In genomic region chr4:41177016-41177415, GRCh38 we compare ENCODE assay signal across 9 cellular contexts. TPM values are rescaled to one million over a fixed set of nuclear protein-coding genes. Genes with fewer than 3 reads are reported as not detected.
A peak's percentile ranks its signal among the peaks of the same experiment; 100 is the strongest.
DNase-seq lines count a peak whose midpoint lies in the region; ATAC-seq, FAIRE-seq and TF ChIP-seq lines count a peak whose summit lies in the region.
"Had no signal": no experiment of that assay in that cellular context is flagged by ENCODE, and none has a peak within 500 bp of the region (broad histone marks: within the 10 kb centered on the region; RNA-seq: fewer than 3 reads in every experiment).

No MANE protein-coding gene starts in this region.

- dilution Hi-C loops in endothelial cell of umbilical vein (cut with MboI; ENCODE audit: extremely low pct_ligation_motif_present, low sequenced_read_pairs) = no loop called here

- no peak overlapping the region for H4K8ac ChIP-seq in mesenchymal stem cell (ENCODE audit: low read length)

- no peak for ATAC-seq in HG03196 (IDR thresholded peaks at IDR 0.05; ENCODE audit: unreplicated experiment)
- ATAC-seq: WTC11 had no signal

- no peak overlapping the region for H2BK12ac ChIP-seq in mesenchymal stem cell (ENCODE audit: low read length in 2 of 2)

- H3K14ac ChIP-seq in mesenchymal stem cell (ENCODE audit: low read length in 2 of 2) = no peak overlapping the region

- no peak for TF ChIP-seq POLR2A in endothelial cell of umbilical vein (IDR thresholded peaks at IDR 0.05; ENCODE audit: low read depth, low read length)

- no TSS peak for BruUV-seq in endothelial cell of umbilical vein (replicated peaks; lab: Mats Ljungman, UMichigan)

- TF ChIP-seq EP300 in Ishikawa (IDR thresholded peaks at IDR 0.05; ENCODE audit: borderline replicate concordance) = no peak

- H4K91ac ChIP-seq in mesenchymal stem cell (ENCODE audit: low read length) = no peak overlapping the region

- peak overlapping the region; percentile 42 for H3K4me2 ChIP-seq in endothelial cell of umbilical vein (ENCODE audit: insufficient read depth, low read length)
- no peak overlapping the region for H3K4me2 ChIP-seq in mesenchymal stem cell (ENCODE audit: low read length, poor library complexity, severe bottlenecking)

- H3K4me1 ChIP-seq in endothelial cell of umbilical vein (ENCODE audit: control insufficient read depth, extremely low read depth, insufficient read depth, low read length) = peaks cover 59% of the 10 kb centered on the region
- peaks cover 3% of the 10 kb centered on the region for H3K4me1 ChIP-seq in mesenchymal stem cell (ENCODE audit: control insufficient read depth, insufficient read depth, low read depth, low read length)

- H4K20me1 ChIP-seq in endothelial cell of umbilical vein (replicated peaks; ENCODE audit: control insufficient read depth, extremely low read depth, insufficient read depth, low read length) = no peaks in the 10 kb centered on the region

- H3K9me3 ChIP-seq in endothelial cell of umbilical vein (replicated peaks; ENCODE audit: control insufficient read depth, insufficient read depth, low read length) (no peaks in the 10 kb centered on the region), mesenchymal stem cell (ENCODE audit: control insufficient read depth, low read length) (no peaks in the 10 kb centered on the region)

- H3K27me3 ChIP-seq in endothelial cell of umbilical vein (ENCODE audit: control insufficient read depth in 2 of 2, insufficient read depth in 2 of 2, low read length in 2 of 2) = no peaks in the 10 kb centered on the region
- H3K27me3 ChIP-seq in mesenchymal stem cell (ENCODE audit: control insufficient read depth in 1 of 2, insufficient read depth in 1 of 2, low read length in 2 of 2) = no peaks in the 10 kb centered on the region

- TF ChIP-seq RAD21 in Ishikawa (IDR thresholded peaks at IDR 0.05; ENCODE audit: low read depth) = peak; percentile 7; the same call in 1 of the 2 replicates

- H3K23ac ChIP-seq in mesenchymal stem cell (ENCODE audit: low read length in 2 of 2) = no peak overlapping the region

- no peaks in the 10 kb centered on the region for H3K36me3 ChIP-seq in endothelial cell of umbilical vein (ENCODE audit: control insufficient read depth in 2 of 2, extremely low read depth in 1 of 2, insufficient read depth in 2 of 2, low read length in 2 of 2)
- no peaks in the 10 kb centered on the region for H3K36me3 ChIP-seq in mesenchymal stem cell (ENCODE audit: control insufficient read depth in 1 of 2, insufficient read depth in 2 of 2, low read depth in 1 of 2, low read length in 2 of 2)

- no peak for FAIRE-seq in endothelial cell of umbilical vein (lab: Jason Lieb, UNC)

- intact Hi-C loops in endothelial cell of umbilical vein (cut with micrococcal nuclease) = loop anchor here (1.0 kb wide), 2 partner anchors 17 to 35 kb away; no protein-coding TSS in a partner anchor

- H2BK15ac ChIP-seq in mesenchymal stem cell (ENCODE audit: low read depth, poor library complexity, severe bottlenecking) = no peak overlapping the region

- DNase-seq in AG09309 (ENCODE audit: low read depth) = peak; percentile 59
- DNase-seq in endothelial cell of umbilical vein (ENCODE audit: low read depth, low spot score) = peak; percentile 64
- DNase-seq in mesenchymal stem cell = peak; percentile 81
- DNase-seq in NCI-H1105 (lab: John Stamatoyannopoulos, UW) = no peak
- no peak for DNase-seq in NCI-H748 (lab: John Stamatoyannopoulos, UW; ENCODE audit: unreplicated experiment)
- no peak for DNase-seq in T-helper 2 cell

- H3K27ac ChIP-seq in endothelial cell of umbilical vein (ENCODE audit: insufficient read depth, low read depth, low read length) (peak overlapping the region; percentile 72), mesenchymal stem cell (ENCODE audit: low read length, poor library complexity, severe bottlenecking) (peak overlapping the region; percentile 98)

- no peaks in the 10 kb centered on the region for H3K9me1 ChIP-seq in endothelial cell of umbilical vein (replicated peaks; ENCODE audit: control insufficient read depth, extremely low read depth, insufficient read depth, low read length)

- H3K18ac ChIP-seq in mesenchymal stem cell (ENCODE audit: low read depth in 1 of 2, low read length in 2 of 2) = no peak overlapping the region

- H3K4ac ChIP-seq in mesenchymal stem cell (ENCODE audit: low read depth in 1 of 2, low read length in 2 of 2) = no peak overlapping the region

- no peak overlapping the region for H2AK5ac ChIP-seq in mesenchymal stem cell (ENCODE audit: low read length, severe bottlenecking)

- H3K9ac ChIP-seq in endothelial cell of umbilical vein (replicated peaks; ENCODE audit: extremely low read depth, insufficient read depth, low read length) = peak overlapping the region; percentile 43
- peak overlapping the region; percentile 54 for H3K9ac ChIP-seq in mesenchymal stem cell (ENCODE audit: low read length)

- CTCF ChIA-PET in endothelial cell of umbilical vein (lab: Charles Lee) = interaction anchor here (0.6 to 2.5 kb wide), 19 partner anchors 9 to 466 kb away, joined by 3 to 22 read pairs (median 4); partner anchors contain the start of gene APBB2

- H3K79me1 ChIP-seq in mesenchymal stem cell (replicated peaks; ENCODE audit: low read length, poor library complexity, severe bottlenecking) = peaks cover 11% of the 10 kb centered on the region

- no peak overlapping the region for H3K4me3 ChIP-seq in AG09309 (ENCODE audit: control insufficient read depth, low read depth, low read length)
- H3K4me3 ChIP-seq in endothelial cell of umbilical vein (replicated peaks in 1 of 3; ENCODE audit: insufficient read depth in 1 of 3, low read depth in 1 of 3, low read length in 3 of 3) = no peak overlapping the region
- H3K4me3 ChIP-seq in mesenchymal stem cell (ENCODE audit: insufficient read depth in 1 of 2, low read depth in 1 of 2, low read length in 2 of 2) = no peak overlapping the region

- peaks cover 100% of the 10 kb centered on the region for H3K79me2 ChIP-seq in endothelial cell of umbilical vein (ENCODE audit: control insufficient read depth, insufficient read depth, low read length)

- H2AFZ ChIP-seq in endothelial cell of umbilical vein (ENCODE audit: low read depth, low read length) = no peak overlapping the region
- H2AFZ ChIP-seq in mesenchymal stem cell (ENCODE audit: low read depth, low read length) = no peak overlapping the region

- TF ChIP-seq CTCF in AG09309 (IDR thresholded peaks at IDR 0.05; ENCODE audit: control insufficient read depth, insufficient read depth, low read depth, low read length, missing control alignments) = peak; percentile 46
- no peak for TF ChIP-seq CTCF in endothelial cell of umbilical vein (IDR thresholded peaks at IDR 0.05; ENCODE audit: extremely low read depth in 1 of 2, insufficient read depth in 1 of 2, low read depth in 1 of 2, low read length in 2 of 2)

- no peak overlapping the region for H2BK5ac ChIP-seq in mesenchymal stem cell (ENCODE audit: low read depth, low read length, poor library complexity, severe bottlenecking)

- POLR2A ChIA-PET in endothelial cell of umbilical vein (lab: Charles Lee) = no interaction called here

- no peak overlapping the region for H2BK120ac ChIP-seq in mesenchymal stem cell (ENCODE audit: low read depth, low read length)

TF ChIP-seq in Ishikawa, 13 proteins besides CTCF, POLR2A, EP300 and RAD21:
- no peak for TF ChIP-seq TCF12 (IDR thresholded peaks at IDR 0.05; ENCODE audit: low read depth)
- no peak for TF ChIP-seq EGR1 (IDR thresholded peaks at IDR 0.05)
- TF ChIP-seq USF1 (IDR thresholded peaks at IDR 0.05) = no peak

TF ChIP-seq in endothelial cell of umbilical vein, 7 proteins besides CTCF, POLR2A, EP300 and RAD21:
- TF ChIP-seq GATA2 (IDR thresholded peaks at IDR 0.05; ENCODE audit: insufficient read depth, insufficient read length, low read depth, low read length) = peak; percentile 42
- TF ChIP-seq FOS (IDR thresholded peaks at IDR 0.05; ENCODE audit: borderline replicate concordance, insufficient read depth, low read length) = peak; percentile 39
- no peak for TF ChIP-seq MAX (IDR thresholded peaks at IDR 0.05; ENCODE audit: insufficient read depth, insufficient read length)
- TF ChIP-seq POLR2AphosphoS5 (IDR thresholded peaks at IDR 0.05; ENCODE audit: insufficient read depth, low read depth, low read length) = no peak
- no peak for TF ChIP-seq JUN (IDR thresholded peaks at IDR 0.05; ENCODE audit: borderline replicate concordance, insufficient read depth, insufficient read length, low read depth)

RNA-seq across cellular contexts. Expression of gene APBB2, which starts 37.3 kb away (rescaled TPM):
- total RNA-seq in endothelial cell of umbilical vein = 124 and 162 TPM in 2 replicates
- polyA plus RNA-seq in endothelial cell of umbilical vein = 66.7 and 79.8 TPM in 2 replicates
- 76.8 and 80.8 TPM in 2 replicates for polyA plus RNA-seq in endothelial cell of umbilical vein (2011; cell fraction: cytosol; rRNA removed)
- 189 and 206 TPM in 2 replicates for polyA plus RNA-seq in endothelial cell of umbilical vein (2011; cell fraction: nucleus; rRNA removed)
- 103 and 128 TPM in 2 replicates for polyA plus RNA-seq in endothelial cell of umbilical vein (2012)
- polyA minus RNA-seq in endothelial cell of umbilical vein = 174 and 191 TPM in 2 replicates
- polyA minus RNA-seq in endothelial cell of umbilical vein (2011; cell fraction: cytosol; rRNA and poly(A)+ RNA removed) = 6.2 TPM
- 240 and 313 TPM in 2 replicates for polyA minus RNA-seq in endothelial cell of umbilical vein (2011; cell fraction: nucleus; rRNA and poly(A)+ RNA removed)
- polyA plus RNA-seq in mesenchymal stem cell (2013, experiment 1 of 2) = 22.6 TPM
- polyA plus RNA-seq in mesenchymal stem cell (2013, experiment 2 of 2) = 22.6 TPM

Comparison
In these comparisons a context has a peak if more than half of its experiments do, and no peak if none do; other contexts are left out.
1. DNase-seq: peak in AG09309 (single experiment), endothelial cell of umbilical vein (single experiment) and mesenchymal stem cell (single experiment); none in NCI-H1105 (single experiment), NCI-H748 (single experiment) and T-helper 2 cell (0 of 5).